ENCODE assay signal across 1 cellular context in the genomic region with DNA sequence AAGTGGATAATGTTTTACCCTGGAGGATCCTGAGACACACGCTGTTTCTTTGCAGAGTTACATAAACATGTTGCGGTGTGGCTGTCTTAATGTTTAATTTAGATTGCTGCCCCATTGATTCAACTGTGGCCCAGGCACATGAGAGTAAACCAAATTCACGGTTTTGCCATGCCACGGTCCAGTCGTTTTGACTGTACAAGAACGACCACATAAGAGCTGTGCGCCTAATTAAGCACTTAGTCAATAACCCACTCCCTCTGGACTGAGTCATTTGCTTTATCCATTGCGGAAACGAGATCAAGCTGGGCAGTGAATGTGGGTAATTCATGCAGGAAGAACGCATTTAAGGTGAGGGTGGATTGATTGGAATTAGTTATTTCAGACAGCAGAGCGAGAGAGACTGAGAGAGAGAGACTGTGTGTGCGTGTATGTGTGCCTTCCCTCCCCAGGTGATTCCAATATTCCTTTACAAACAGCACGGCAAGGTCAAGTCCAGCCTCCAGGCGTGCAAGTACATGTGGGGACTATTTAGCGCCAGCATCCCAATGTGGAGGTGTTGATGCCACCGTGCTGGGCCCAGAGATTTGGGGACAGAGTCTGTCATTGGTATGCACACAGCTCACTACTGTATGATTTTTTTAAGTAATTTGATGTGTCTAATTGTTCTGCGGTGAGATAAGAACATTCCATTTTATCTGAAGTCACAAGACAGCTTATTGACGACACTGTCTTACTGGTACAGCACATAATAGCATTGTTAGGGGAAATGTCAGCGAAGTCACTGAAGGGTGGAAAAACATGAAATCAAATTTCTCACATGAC.
TF ChIP-seq lines count a peak whose summit lies in the region.

No MANE protein-coding gene starts in this region.

TF ChIP-seq in HEK293, 187 proteins besides CTCF, POLR2A, EP300 and RAD21 (continued from another document and continues in another):
- TF ChIP-seq ZNF157 (tag by site-specific recombination; IDR thresholded peaks at IDR 0.05), result no peak
- no peak for TF ChIP-seq ZNF624 (tag by site-specific recombination; IDR thresholded peaks at IDR 0.05)
- TF ChIP-seq ZNF623 (tag by site-specific recombination; IDR thresholded peaks at IDR 0.05), result no peak
- TF ChIP-seq ZNF555 (tag by site-specific recombination; conservative IDR thresholded peaks at IDR 0.05), result no peak
- TF ChIP-seq SP7 (tag by site-specific recombination; IDR thresholded peaks at IDR 0.05), result peak; percentile 87
- TF ChIP-seq ZNF677 (tag by site-specific recombination; IDR thresholded peaks at IDR 0.05), result no peak
- no peak for TF ChIP-seq GLI4 (tag by site-specific recombination; IDR thresholded peaks at IDR 0.05)
- no peak for TF ChIP-seq ZNF610 (tag by site-specific recombination; IDR thresholded peaks at IDR 0.05; ENCODE audit: borderline replicate concordance)
- peak; percentile 92; the same call in 1 of the 2 replicates for TF ChIP-seq KLF17 (tag by site-specific recombination; IDR thresholded peaks at IDR 0.05)
- no peak for TF ChIP-seq KLF16 (tag by site-specific recombination; IDR thresholded peaks at IDR 0.05)
- TF ChIP-seq ZNF664 (tag by site-specific recombination; IDR thresholded peaks at IDR 0.05), result no peak
- TF ChIP-seq ZNF138 (tag by site-specific recombination; IDR thresholded peaks at IDR 0.05; ENCODE audit: borderline replicate concordance), result no peak
- no peak for TF ChIP-seq ZSCAN16 (tag by site-specific recombination; IDR thresholded peaks at IDR 0.05)
- TF ChIP-seq ZNF830 (tag by site-specific recombination; IDR thresholded peaks at IDR 0.05; ENCODE audit: low read depth), result no peak
- TF ChIP-seq ZNF596 (tag by site-specific recombination; IDR thresholded peaks at IDR 0.05), result no peak
- no peak for TF ChIP-seq ZNF37A (tag by site-specific recombination; IDR thresholded peaks at IDR 0.05)
- TF ChIP-seq ZNF785 (tag by site-specific recombination; IDR thresholded peaks at IDR 0.05), result no peak
- TF ChIP-seq ZNF311 (tag by site-specific recombination; IDR thresholded peaks at IDR 0.05; ENCODE audit: borderline replicate concordance), result no peak
- TF ChIP-seq ZNF776 (tag by site-specific recombination; IDR thresholded peaks at IDR 0.05; ENCODE audit: borderline replicate concordance), result no peak
- TF ChIP-seq ZNF521 (tag by site-specific recombination; IDR thresholded peaks at IDR 0.05), result no peak
- 0 out of 2 replicates have a peak, but pooled peaks have one; percentile 31 for TF ChIP-seq REPIN1 (tag by site-specific recombination; IDR thresholded peaks at IDR 0.05; ENCODE audit: low read depth)
- TF ChIP-seq BCL11B (tag by site-specific recombination; IDR thresholded peaks at IDR 0.05; ENCODE audit: low read depth), result peak; percentile 65; the same call in 1 of the 2 replicates
- peak; percentile 73 for TF ChIP-seq ZNF501 (tag by site-specific recombination; IDR thresholded peaks at IDR 0.05)
- no peak; the same call in 1 of the 2 replicates for TF ChIP-seq ZNF558 (tag by site-specific recombination; IDR thresholded peaks at IDR 0.05)
- no peak for TF ChIP-seq ZNF701 (tag by site-specific recombination; IDR thresholded peaks at IDR 0.05)
- TF ChIP-seq, protein P1, sequence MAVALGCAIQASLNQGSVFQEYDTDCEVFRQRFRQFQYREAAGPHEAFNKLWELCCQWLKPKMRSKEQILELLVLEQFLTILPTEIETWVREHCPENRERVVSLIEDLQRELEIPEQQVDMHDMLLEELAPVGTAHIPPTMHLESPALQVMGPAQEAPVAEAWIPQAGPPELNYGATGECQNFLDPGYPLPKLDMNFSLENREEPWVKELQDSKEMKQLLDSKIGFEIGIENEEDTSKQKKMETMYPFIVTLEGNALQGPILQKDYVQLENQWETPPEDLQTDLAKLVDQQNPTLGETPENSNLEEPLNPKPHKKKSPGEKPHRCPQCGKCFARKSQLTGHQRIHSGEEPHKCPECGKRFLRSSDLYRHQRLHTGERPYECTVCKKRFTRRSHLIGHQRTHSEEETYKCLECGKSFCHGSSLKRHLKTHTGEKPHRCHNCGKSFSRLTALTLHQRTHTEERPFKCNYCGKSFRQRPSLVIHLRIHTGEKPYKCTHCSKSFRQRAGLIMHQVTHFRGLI (tag by site-specific recombination; IDR thresholded peaks at IDR 0.05), result no peak
- TF ChIP-seq, protein P2, sequence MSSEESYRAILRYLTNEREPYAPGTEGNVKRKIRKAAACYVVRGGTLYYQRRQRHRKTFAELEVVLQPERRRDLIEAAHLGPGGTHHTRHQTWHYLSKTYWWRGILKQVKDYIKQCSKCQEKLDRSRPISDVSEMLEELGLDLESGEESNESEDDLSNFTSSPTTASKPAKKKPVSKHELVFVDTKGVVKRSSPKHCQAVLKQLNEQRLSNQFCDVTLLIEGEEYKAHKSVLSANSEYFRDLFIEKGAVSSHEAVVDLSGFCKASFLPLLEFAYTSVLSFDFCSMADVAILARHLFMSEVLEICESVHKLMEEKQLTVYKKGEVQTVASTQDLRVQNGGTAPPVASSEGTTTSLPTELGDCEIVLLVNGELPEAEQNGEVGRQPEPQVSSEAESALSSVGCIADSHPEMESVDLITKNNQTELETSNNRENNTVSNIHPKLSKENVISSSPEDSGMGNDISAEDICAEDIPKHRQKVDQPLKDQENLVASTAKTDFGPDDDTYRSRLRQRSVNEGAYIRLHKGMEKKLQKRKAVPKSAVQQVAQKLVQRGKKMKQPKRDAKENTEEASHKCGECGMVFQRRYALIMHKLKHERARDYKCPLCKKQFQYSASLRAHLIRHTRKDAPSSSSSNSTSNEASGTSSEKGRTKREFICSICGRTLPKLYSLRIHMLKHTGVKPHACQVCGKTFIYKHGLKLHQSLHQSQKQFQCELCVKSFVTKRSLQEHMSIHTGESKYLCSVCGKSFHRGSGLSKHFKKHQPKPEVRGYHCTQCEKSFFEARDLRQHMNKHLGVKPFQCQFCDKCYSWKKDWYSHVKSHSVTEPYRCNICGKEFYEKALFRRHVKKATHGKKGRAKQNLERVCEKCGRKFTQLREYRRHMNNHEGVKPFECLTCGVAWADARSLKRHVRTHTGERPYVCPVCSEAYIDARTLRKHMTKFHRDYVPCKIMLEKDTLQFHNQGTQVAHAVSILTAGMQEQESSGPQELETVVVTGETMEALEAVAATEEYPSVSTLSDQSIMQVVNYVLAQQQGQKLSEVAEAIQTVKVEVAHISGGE (tag by site-specific recombination; conservative IDR thresholded peaks at IDR 0.05; ENCODE audit: low read depth), result no peak
- no peak for TF ChIP-seq HOXC10 (CRISPR knock-in tag; IDR thresholded peaks at IDR 0.05)
- no peak for TF ChIP-seq ZNF626 (tag by site-specific recombination; IDR thresholded peaks at IDR 0.05)
- TF ChIP-seq ZNF146 (tag by site-specific recombination; IDR thresholded peaks at IDR 0.05), result 0 out of 2 replicates have a peak, but pooled peaks have one; percentile 3
- TF ChIP-seq ZNF571 (tag by site-specific recombination; IDR thresholded peaks at IDR 0.05), result no peak
- TF ChIP-seq, protein P3, sequence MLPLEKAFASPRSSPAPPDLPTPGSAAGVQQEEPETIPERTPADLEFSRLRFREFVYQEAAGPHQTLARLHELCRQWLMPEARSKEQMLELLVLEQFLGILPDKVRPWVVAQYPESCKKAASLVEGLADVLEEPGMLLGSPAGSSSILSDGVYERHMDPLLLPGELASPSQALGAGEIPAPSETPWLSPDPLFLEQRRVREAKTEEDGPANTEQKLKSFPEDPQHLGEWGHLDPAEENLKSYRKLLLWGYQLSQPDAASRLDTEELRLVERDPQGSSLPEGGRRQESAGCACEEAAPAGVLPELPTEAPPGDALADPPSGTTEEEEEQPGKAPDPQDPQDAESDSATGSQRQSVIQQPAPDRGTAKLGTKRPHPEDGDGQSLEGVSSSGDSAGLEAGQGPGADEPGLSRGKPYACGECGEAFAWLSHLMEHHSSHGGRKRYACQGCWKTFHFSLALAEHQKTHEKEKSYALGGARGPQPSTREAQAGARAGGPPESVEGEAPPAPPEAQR (tag by site-specific recombination; IDR thresholded peaks at IDR 0.05), result no peak
- peak; percentile 82; the same call in 1 of the 2 replicates for TF ChIP-seq ZNF692 (tag by site-specific recombination; IDR thresholded peaks at IDR 0.05)
- TF ChIP-seq ZNF792 (tag by site-specific recombination; IDR thresholded peaks at IDR 0.05), result no peak
- TF ChIP-seq ZNF488 (tag by site-specific recombination; IDR thresholded peaks at IDR 0.05), result no peak
- peak; percentile 34; the same call in 1 of the 2 replicates for TF ChIP-seq ZFHX2 (tag by site-specific recombination; conservative IDR thresholded peaks at IDR 0.05)
- TF ChIP-seq ZNF654 (tag by site-specific recombination; IDR thresholded peaks at IDR 0.05; ENCODE audit: low read depth), result no peak
- TF ChIP-seq PRDM6 (tag by site-specific recombination; IDR thresholded peaks at IDR 0.05), result peak; percentile 54
- TF ChIP-seq ZNF629 (tag by site-specific recombination; IDR thresholded peaks at IDR 0.05), result peak; percentile 93
- TF ChIP-seq ZNF23 (tag by site-specific recombination; IDR thresholded peaks at IDR 0.05; ENCODE audit: borderline replicate concordance), result no peak
- TF ChIP-seq ZBTB17 (tag by site-specific recombination; IDR thresholded peaks at IDR 0.05), result peak; percentile 84
- TF ChIP-seq, protein P4, sequence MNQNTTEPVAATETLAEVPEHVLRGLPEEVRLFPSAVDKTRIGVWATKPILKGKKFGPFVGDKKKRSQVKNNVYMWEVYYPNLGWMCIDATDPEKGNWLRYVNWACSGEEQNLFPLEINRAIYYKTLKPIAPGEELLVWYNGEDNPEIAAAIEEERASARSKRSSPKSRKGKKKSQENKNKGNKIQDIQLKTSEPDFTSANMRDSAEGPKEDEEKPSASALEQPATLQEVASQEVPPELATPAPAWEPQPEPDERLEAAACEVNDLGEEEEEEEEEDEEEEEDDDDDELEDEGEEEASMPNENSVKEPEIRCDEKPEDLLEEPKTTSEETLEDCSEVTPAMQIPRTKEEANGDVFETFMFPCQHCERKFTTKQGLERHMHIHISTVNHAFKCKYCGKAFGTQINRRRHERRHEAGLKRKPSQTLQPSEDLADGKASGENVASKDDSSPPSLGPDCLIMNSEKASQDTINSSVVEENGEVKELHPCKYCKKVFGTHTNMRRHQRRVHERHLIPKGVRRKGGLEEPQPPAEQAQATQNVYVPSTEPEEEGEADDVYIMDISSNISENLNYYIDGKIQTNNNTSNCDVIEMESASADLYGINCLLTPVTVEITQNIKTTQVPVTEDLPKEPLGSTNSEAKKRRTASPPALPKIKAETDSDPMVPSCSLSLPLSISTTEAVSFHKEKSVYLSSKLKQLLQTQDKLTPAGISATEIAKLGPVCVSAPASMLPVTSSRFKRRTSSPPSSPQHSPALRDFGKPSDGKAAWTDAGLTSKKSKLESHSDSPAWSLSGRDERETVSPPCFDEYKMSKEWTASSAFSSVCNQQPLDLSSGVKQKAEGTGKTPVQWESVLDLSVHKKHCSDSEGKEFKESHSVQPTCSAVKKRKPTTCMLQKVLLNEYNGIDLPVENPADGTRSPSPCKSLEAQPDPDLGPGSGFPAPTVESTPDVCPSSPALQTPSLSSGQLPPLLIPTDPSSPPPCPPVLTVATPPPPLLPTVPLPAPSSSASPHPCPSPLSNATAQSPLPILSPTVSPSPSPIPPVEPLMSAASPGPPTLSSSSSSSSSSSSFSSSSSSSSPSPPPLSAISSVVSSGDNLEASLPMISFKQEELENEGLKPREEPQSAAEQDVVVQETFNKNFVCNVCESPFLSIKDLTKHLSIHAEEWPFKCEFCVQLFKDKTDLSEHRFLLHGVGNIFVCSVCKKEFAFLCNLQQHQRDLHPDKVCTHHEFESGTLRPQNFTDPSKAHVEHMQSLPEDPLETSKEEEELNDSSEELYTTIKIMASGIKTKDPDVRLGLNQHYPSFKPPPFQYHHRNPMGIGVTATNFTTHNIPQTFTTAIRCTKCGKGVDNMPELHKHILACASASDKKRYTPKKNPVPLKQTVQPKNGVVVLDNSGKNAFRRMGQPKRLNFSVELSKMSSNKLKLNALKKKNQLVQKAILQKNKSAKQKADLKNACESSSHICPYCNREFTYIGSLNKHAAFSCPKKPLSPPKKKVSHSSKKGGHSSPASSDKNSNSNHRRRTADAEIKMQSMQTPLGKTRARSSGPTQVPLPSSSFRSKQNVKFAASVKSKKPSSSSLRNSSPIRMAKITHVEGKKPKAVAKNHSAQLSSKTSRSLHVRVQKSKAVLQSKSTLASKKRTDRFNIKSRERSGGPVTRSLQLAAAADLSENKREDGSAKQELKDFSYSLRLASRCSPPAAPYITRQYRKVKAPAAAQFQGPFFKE (tag by site-specific recombination; IDR thresholded peaks at IDR 0.05; ENCODE audit: borderline replicate concordance), result no peak
- peak; percentile 67 for TF ChIP-seq ZXDB (tag by site-specific recombination; IDR thresholded peaks at IDR 0.05)
